ENCODE assay signal across 8 cellular contexts in the genomic region with DNA sequence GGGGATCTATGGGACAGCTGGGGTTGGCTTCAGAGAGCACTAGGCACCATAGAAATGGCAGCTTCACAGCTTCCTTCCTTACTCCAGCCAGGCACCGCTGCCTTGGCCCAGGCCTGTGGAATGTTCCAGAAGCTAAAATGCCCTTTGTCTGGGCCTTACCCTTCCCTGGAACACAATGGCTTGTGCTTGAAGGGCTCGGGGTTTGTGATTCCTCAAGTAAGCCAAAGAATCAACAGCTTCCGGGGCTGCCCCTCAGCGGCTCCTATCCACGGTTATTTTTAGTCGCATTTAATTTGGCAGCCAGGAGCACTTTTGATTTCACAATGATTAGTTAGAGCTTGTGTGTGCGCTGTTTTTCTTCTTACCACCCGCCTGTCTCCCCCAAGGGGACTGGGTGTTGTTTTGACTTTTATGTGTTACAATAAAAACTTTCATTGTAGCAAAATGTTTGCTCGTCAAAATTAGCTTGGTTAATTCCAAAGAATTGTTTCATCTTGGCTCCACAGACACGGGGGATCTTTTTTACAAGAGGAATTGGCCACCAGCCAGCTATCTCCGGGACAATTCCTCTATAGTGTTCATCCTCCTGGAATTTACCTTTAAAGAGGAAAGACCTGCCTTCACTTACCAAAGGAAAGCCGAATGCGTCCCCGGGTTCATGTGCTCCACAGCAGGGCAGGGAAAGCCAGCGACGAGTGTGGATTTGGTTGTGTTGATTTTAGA.
DNase-seq lines count a peak whose midpoint lies in the region; ATAC-seq lines count a peak whose summit lies in the region.

No MANE protein-coding gene starts in this region.

- H3K27me3 ChIP-seq in SJSA1 (replicated peaks) = no peaks in the 10 kb centered on the region

- H3K4me3 ChIP-seq in SJSA1 = no peak overlapping the region

- H3K4me1 ChIP-seq in SJSA1 (replicated peaks) = peaks cover 17% of the 10 kb centered on the region

- H3K9me3 ChIP-seq in SJSA1 (replicated peaks) = no peaks in the 10 kb centered on the region

- peak; percentile 30 to 37 for DNase-seq in NCI-H2081 (lab: John Stamatoyannopoulos, UW)
- no peak for DNase-seq in NCI-H2081 treated with DMSO at 0.1 percent for 48 hours (lab: John Stamatoyannopoulos, UW)
- peak; percentile 61 for DNase-seq in SJSA1 (ENCODE audit: low read depth in 1 of 2, low spot score in 2 of 2)
- DNase-seq in Right ventricle myocardium superior = peak; percentile 53
- DNase-seq in stromal cell of bone marrow (ENCODE audit: low read depth) = peak; percentile 59
- DNase-seq in NCI-H1092 treated with DMSO at 0.1 percent for 48 hours (lab: John Stamatoyannopoulos, UW) = no peak
- no peak for DNase-seq in NCI-H187 treated with DMSO at 0.1 percent for 48 hours (lab: John Stamatoyannopoulos, UW)

- H3K27ac ChIP-seq in SJSA1 = peak overlapping the region; percentile 64

- ATAC-seq in Right ventricle myocardium superior (ENCODE audit: poor library complexity) = peak; percentile 77
- ATAC-seq in HG03045 (IDR thresholded peaks at IDR 0.05; ENCODE audit: unreplicated experiment) = no peak

- no peaks in the 10 kb centered on the region for H3K36me3 ChIP-seq in SJSA1

- intact Hi-C loops in Right ventricle myocardium superior (cut with DNase I) = no loop called here

Comparison
In these comparisons a context has a peak if more than half of its experiments do, and no peak if none do; other contexts are left out.
1. DNase-seq: peak in NCI-H2081 (2 of 2), SJSA1 (2 of 2), Right ventricle myocardium superior (single experiment) and stromal cell of bone marrow (single experiment); none in NCI-H2081 treated with DMSO at 0.1 percent for 48 hours (single experiment), NCI-H1092 treated with DMSO at 0.1 percent for 48 hours (single experiment) and NCI-H187 treated with DMSO at 0.1 percent for 48 hours (single experiment).